In genomic region chr2:55862269-55862668, GRCh38 we compare ENCODE assay signal across 10 cellular contexts.
DNase-seq lines count a peak whose midpoint lies in the region; ATAC-seq and TF ChIP-seq lines count a peak whose summit lies in the region.
"Had no signal": no experiment of that assay in that cellular context is flagged by ENCODE, and none has a peak within 500 bp of the region (broad histone marks: within the 10 kb centered on the region; RNA-seq: fewer than 3 reads in every experiment).

No MANE protein-coding gene starts in this region.

- TF ChIP-seq EP300 in gastroesophageal sphincter (IDR thresholded peaks at IDR 0.05) (no peak), sigmoid colon (IDR thresholded peaks at IDR 0.05) (no peak)

- WGBS in gastroesophageal sphincter (ENCODE audit: low coverage in 1 of 2), 2 donors, result 41 to 78% methylated on average over 1 to 3 of the region's 3 CpGs
- WGBS in sigmoid colon, 2 donors, result 84 to 86% methylated on average over 3 of the region's 3 CpGs

- no peaks in the 10 kb centered on the region for H3K27me3 ChIP-seq in gastroesophageal sphincter
- H3K27me3 ChIP-seq in sigmoid colon, result no peaks in the 10 kb centered on the region
- no peaks in the 10 kb centered on the region for H3K27me3 ChIP-seq in colonic mucosa

- H3K9me3 ChIP-seq in gastroesophageal sphincter, result no peaks in the 10 kb centered on the region
- no peaks in the 10 kb centered on the region for H3K9me3 ChIP-seq in sigmoid colon
- no peaks in the 10 kb centered on the region for H3K9me3 ChIP-seq in colonic mucosa

- H3K27ac ChIP-seq in gastroesophageal sphincter, result peak overlapping the region; percentile 8 to 57 (median 36)
- H3K27ac ChIP-seq in sigmoid colon, result peak overlapping the region in 3 of 4 donors; percentile 29 to 63 (median 53)
- H3K27ac ChIP-seq in colonic mucosa, result no peak overlapping the region

- TF ChIP-seq CTCF in gastroesophageal sphincter (IDR thresholded peaks at IDR 0.05), result no peak
- no peak for TF ChIP-seq CTCF in sigmoid colon (IDR thresholded peaks at IDR 0.05)
- TF ChIP-seq CTCF in colonic mucosa (IDR thresholded peaks at IDR 0.05), result no peak

- H3K4me1 ChIP-seq in gastroesophageal sphincter (peaks cover 0 to 6% (median 0%) of the 10 kb centered on the region in 3 donors), sigmoid colon (peaks cover 0 to 13% (median 0%) of the 10 kb centered on the region in 4 donors), colonic mucosa (no peaks in the 10 kb centered on the region)

- no peaks in the 10 kb centered on the region for H3K36me3 ChIP-seq in gastroesophageal sphincter
- no peaks in the 10 kb centered on the region for H3K36me3 ChIP-seq in sigmoid colon
- H3K36me3 ChIP-seq in colonic mucosa, result no peaks in the 10 kb centered on the region

- intact Hi-C loops in sigmoid colon (cut with DNase I) (no loop called here), colonic mucosa (cut with DNase I) (no loop called here)

- TF ChIP-seq POLR2A in gastroesophageal sphincter (IDR thresholded peaks at IDR 0.05) (no peak), sigmoid colon (IDR thresholded peaks at IDR 0.05) (no peak)

- DNase-seq in GM04503 (ENCODE audit: low read depth) (peak; percentile 92), SKM-1 treated with dmso at 0.1 percent for 144 hours (lab: John Stamatoyannopoulos, UW; ENCODE audit: unreplicated experiment) (peak; percentile 45), sigmoid colon (peak; percentile 66), colonic mucosa (no peak), NCI-H2029 (lab: John Stamatoyannopoulos, UW) (no peak), COLO668 (lab: John Stamatoyannopoulos, UW; ENCODE audit: unreplicated experiment) (no peak)
- DNase-seq in activated T-cell treated with anti-CD3 and anti-CD28 coated beads, Interleukin-2, amount 50 U/mL, for 1 hour, result no peak
- DNase-seq: activated CD8-positive, alpha-beta memory T cell treated with anti-CD3 and anti-CD28 coated beads, Interleukin-2, amount 50 U/mL, for 48 hours; nucleus accumbens had no signal

- no peak overlapping the region for H3K9ac ChIP-seq in colonic mucosa (ENCODE audit: low read depth in 2 of 2, low read length in 2 of 2)

- no peak overlapping the region for H3K4me3 ChIP-seq in gastroesophageal sphincter
- no peak overlapping the region for H3K4me3 ChIP-seq in sigmoid colon
- H3K4me3 ChIP-seq in colonic mucosa, result no peak overlapping the region

- ATAC-seq in gastroesophageal sphincter, result peak; percentile 90

Comparison
In these comparisons a context has a peak if more than half of its experiments do, and no peak if none do; other contexts are left out.
1. DNase-seq: peak in GM04503 (single experiment), SKM-1 treated with dmso at 0.1 percent for 144 hours (single experiment) and sigmoid colon (single experiment); none in colonic mucosa (single experiment), NCI-H2029 (single experiment), activated T-cell treated with anti-CD3 and anti-CD28 coated beads, Interleukin-2, amount 50 U/mL, for 1 hour (single experiment) and COLO668 (single experiment).